33 cellular contexts compared by ENCODE assay signal in genomic region chr11:2355000-2355644, GRCh38. TPM values are rescaled to one million over a fixed set of nuclear protein-coding genes. Genes with fewer than 3 reads are reported as not detected.
DNase-seq lines count a peak whose midpoint lies in the region; ATAC-seq, FAIRE-seq and TF ChIP-seq lines count a peak whose summit lies in the region.
"Had no signal": no experiment of that assay in that cellular context is flagged by ENCODE, and none has a peak within 500 bp of the region (broad histone marks: within the 10 kb centered on the region; RNA-seq: fewer than 3 reads in every experiment).

No MANE protein-coding gene starts in this region.

- TF ChIP-seq RAD21 in A549 (conservative IDR thresholded peaks at IDR 0.05 in 1 of 2, IDR thresholded peaks at IDR 0.05 in 1 of 2) = no peak

- no peaks in the 10 kb centered on the region for H3K4me1 Mint-ChIP-seq in activated CD4-positive, alpha-beta memory T cell treated with anti-CD3 and anti-CD28 coated beads, Interleukin-2, amount 10 ng/mL, durations not matched to agents 7 days and 5 days
- H3K4me1 Mint-ChIP-seq: activated CD4-positive, alpha-beta T cell treated with anti-CD3 and anti-CD28 coated beads, Interleukin-2, amount 10 ng/mL, durations not matched to agents 24 days and 14 days; activated T-helper 17 cell treated with anti-CD3 and anti-CD28 coated beads, Interleukin-2, amount 50 U/mL, for 72 hours; immature natural killer cell had no signal

- DNase-seq in A549 (ENCODE audit: low read depth in 1 of 2, low spot score in 1 of 2) (no peak), HT1080 (ENCODE audit: low read depth) (peak; percentile 62), brain microvascular endothelial cell (peak; percentile 16), iris pigment epithelial cell (ENCODE audit: low read depth) (peak; percentile 67), COR-L47 (lab: John Stamatoyannopoulos, UW) (no peak), NCI-H1436 (lab: John Stamatoyannopoulos, UW) (no peak)
- no peak for DNase-seq in activated CD4-positive, alpha-beta memory T cell treated with anti-CD3 and anti-CD28 coated beads, Interleukin-2, amount 10 ng/mL, durations not matched to agents 7 days and 5 days
- DNase-seq: activated CD4-positive, alpha-beta T cell treated with anti-CD3 and anti-CD28 coated beads, Interleukin-2, amount 10 ng/mL, durations not matched to agents 24 days and 14 days; cerebellar nuclear complex; foreskin melanocyte; immature natural killer cell; MM.1S; naive B cell; NCI-H146; NCI-H524 treated with DMSO at 0.1 percent for 48 hours; occipital lobe; RPMI8226; SK-N-SH; stimulated activated CD4-positive, alpha-beta T cell treated with anti-CD3 and anti-CD28 coated beads, Interleukin-2, amount 100 ng/mL, for 24 hours; substantia nigra; T-helper 2 cell had no signal

- H3K27me3 Mint-ChIP-seq in activated CD4-positive, alpha-beta memory T cell treated with anti-CD3 and anti-CD28 coated beads, Interleukin-2, amount 10 ng/mL, durations not matched to agents 7 days and 5 days = peaks cover 4% of the 10 kb centered on the region
- H3K27me3 Mint-ChIP-seq: activated CD4-positive, alpha-beta T cell treated with anti-CD3 and anti-CD28 coated beads, Interleukin-2, amount 10 ng/mL, durations not matched to agents 24 days and 14 days; activated T-helper 17 cell treated with anti-CD3 and anti-CD28 coated beads, Interleukin-2, amount 50 U/mL, for 72 hours; naive B cell had no signal

- 0 out of 3 replicates have a peak overlapping the region, but pooled peaks have one; percentile 2 for H3K4me2 ChIP-seq in A549
- H3K4me2 ChIP-seq: BLaER1 treated with 17β-estradiol and CSF1 and Interleukin-3, amounts not matched to agents 10 nM and 100 nM; hepatocyte; SK-N-SH; smooth muscle cell had no signal

- no peaks in the 10 kb centered on the region for H3K36me3 Mint-ChIP-seq in activated CD4-positive, alpha-beta memory T cell treated with anti-CD3 and anti-CD28 coated beads, Interleukin-2, amount 10 ng/mL, durations not matched to agents 7 days and 5 days (ENCODE audit: low read depth)
- H3K36me3 Mint-ChIP-seq: activated naive CD4-positive, alpha-beta T cell treated with anti-CD3 and anti-CD28 coated beads, Interleukin-2, amount 50 U/mL, for 72 hours; immature natural killer cell; naive B cell had no signal

- no peaks in the 10 kb centered on the region for H3K36me3 ChIP-seq in brain microvascular endothelial cell (replicated peaks)
- H3K36me3 ChIP-seq: ascending aorta; BLaER1 treated with 17β-estradiol and CSF1 and Interleukin-3, amounts not matched to agents 10 nM and 100 nM; upper lobe of right lung had no signal

- no peak overlapping the region for H3K27ac Mint-ChIP-seq in activated CD4-positive, alpha-beta memory T cell treated with anti-CD3 and anti-CD28 coated beads, Interleukin-2, amount 10 ng/mL, durations not matched to agents 7 days and 5 days
- H3K27ac Mint-ChIP-seq: activated CD4-positive, alpha-beta T cell treated with anti-CD3 and anti-CD28 coated beads, Interleukin-2, amount 10 ng/mL, durations not matched to agents 24 days and 14 days; activated T-helper 17 cell treated with anti-CD3 and anti-CD28 coated beads, Interleukin-2, amount 50 U/mL, for 72 hours; immature natural killer cell had no signal

- H3K27ac ChIP-seq in A549 (no peak overlapping the region), brain microvascular endothelial cell (no peak overlapping the region)
- H3K27ac ChIP-seq: ascending aorta; BLaER1 treated with 17β-estradiol and CSF1 and Interleukin-3, amounts not matched to agents 10 nM and 100 nM; hepatocyte; upper lobe of right lung; VCaP had no signal

- FAIRE-seq in A549 (lab: Jason Lieb, UNC) = no peak
- FAIRE-seq: D721Med, K562 had no signal

- no peak for TF ChIP-seq POLR2A in A549 (IDR thresholded peaks at IDR 0.05; ENCODE audit: low read length)

- POLR2A ChIA-PET in A549 (lab: Yijun Ruan, JAX) = interaction anchor here (1.2 kb wide), 1 partner anchor 22 kb away, joined by 5 read pairs; the partner anchor contains the start of gene CD81
- POLR2A ChIA-PET in activated CD4-positive, alpha-beta memory T cell treated with anti-CD3 and anti-CD28 coated beads, Interleukin-2, amount 10 ng/mL, durations not matched to agents 7 days and 5 days (lab: Charles Lee) = interaction anchor here (1.4 kb wide), 1 partner anchor 23 kb away, joined by 4 read pairs; no protein-coding TSS in a partner anchor

- H3K27me3 ChIP-seq in brain microvascular endothelial cell (replicated peaks) = no peaks in the 10 kb centered on the region
- H3K27me3 ChIP-seq: ascending aorta; BLaER1 treated with 17β-estradiol and CSF1 and Interleukin-3, amounts not matched to agents 10 nM and 100 nM; hepatocyte; upper lobe of right lung had no signal

- H3K4me3 ChIP-seq in A549 (no peak overlapping the region), brain microvascular endothelial cell (ENCODE audit: low read depth, low read length) (no peak overlapping the region)
- H3K4me3 ChIP-seq: ascending aorta; BLaER1 treated with 17β-estradiol and CSF1 and Interleukin-3, amounts not matched to agents 10 nM and 100 nM; hepatocyte; K562; smooth muscle cell; upper lobe of right lung had no signal

- no peak for TF ChIP-seq EP300 in A549 (IDR thresholded peaks at IDR 0.05)

- H3K4me3 Mint-ChIP-seq in activated CD4-positive, alpha-beta memory T cell treated with anti-CD3 and anti-CD28 coated beads, Interleukin-2, amount 10 ng/mL, durations not matched to agents 7 days and 5 days = no peak overlapping the region
- H3K4me3 Mint-ChIP-seq: activated CD4-positive, alpha-beta T cell treated with anti-CD3 and anti-CD28 coated beads, Interleukin-2, amount 10 ng/mL, durations not matched to agents 24 days and 14 days; activated T-helper 17 cell treated with anti-CD3 and anti-CD28 coated beads, Interleukin-2, amount 50 U/mL, for 72 hours; immature natural killer cell; naive B cell had no signal

- WGBS in A549 (ENCODE audit: missing lambda C conversion rate) = 31% methylated on average over 7 of the region's 7 CpGs

- no peaks in the 10 kb centered on the region for H3K4me1 ChIP-seq in A549
- H3K4me1 ChIP-seq: ascending aorta, upper lobe of right lung had no signal

- TF ChIP-seq CTCF in A549 (IDR thresholded peaks at IDR 0.05) = no peak
- TF ChIP-seq CTCF in brain microvascular endothelial cell (IDR thresholded peaks at IDR 0.05; ENCODE audit: low read depth, low read length, missing control alignments) = no peak

- no peaks in the 10 kb centered on the region for H3K9me3 Mint-ChIP-seq in activated CD4-positive, alpha-beta memory T cell treated with anti-CD3 and anti-CD28 coated beads, Interleukin-2, amount 10 ng/mL, durations not matched to agents 7 days and 5 days
- H3K9me3 Mint-ChIP-seq: activated CD4-positive, alpha-beta T cell treated with anti-CD3 and anti-CD28 coated beads, Interleukin-2, amount 10 ng/mL, durations not matched to agents 24 days and 14 days; activated T-helper 17 cell treated with anti-CD3 and anti-CD28 coated beads, Interleukin-2, amount 50 U/mL, for 72 hours; immature natural killer cell had no signal

- H3K9me3 ChIP-seq in A549 = no peaks in the 10 kb centered on the region
- H3K9me3 ChIP-seq: ascending aorta, SK-N-SH, upper lobe of right lung had no signal

- ATAC-seq in A549 (no peak), HG03439 (IDR thresholded peaks at IDR 0.05; ENCODE audit: unreplicated experiment) (no peak)
- ATAC-seq: activated naive CD4-positive, alpha-beta T cell treated with anti-CD3 and anti-CD28 coated beads, Interleukin-2, amount 50 U/mL, for 72 hours; activated T-helper 17 cell treated with anti-CD3 and anti-CD28 coated beads, Interleukin-2, amount 50 U/mL, for 72 hours; K562; left lobe of liver; upper lobe of right lung had no signal

- CTCF ChIA-PET in A549 (lab: Yijun Ruan, JAX) = interaction anchor here (1.8 to 2.2 kb wide), 2 partner anchors 50 to 65 kb away, joined by 4 to 7 read pairs; no protein-coding TSS in a partner anchor
- CTCF ChIA-PET in activated CD4-positive, alpha-beta memory T cell treated with anti-CD3 and anti-CD28 coated beads, Interleukin-2, amount 10 ng/mL, durations not matched to agents 7 days and 5 days (lab: Charles Lee) = no interaction called here

- in situ Hi-C loops in brain microvascular endothelial cell (cut with HindIII; ENCODE audit: low pct_ligation_motif_present, low sequenced_read_pairs) = no loop called here

RNA-seq across cellular contexts. Expression of gene CD81, which starts 22.0 kb away (rescaled TPM):
- 125 and 160 TPM in 2 replicates for polyA plus RNA-seq in A549 (2011; rRNA removed)
- 315 and 426 TPM in 2 replicates for polyA plus RNA-seq in A549 (2012; cell fraction: cytosol; rRNA removed)
- 579 and 616 TPM in 2 replicates for polyA plus RNA-seq in A549 (2012; cell fraction: nucleus; rRNA removed)
- 247 to 256 TPM (median 251 TPM) in 3 replicates for polyA plus RNA-seq in A549 (2017; fragmentation: RNase III; extraction: RNeasy Plus Mini Kit Qiagen cat#74134 plus additional on column Dnase treatment)
- 300 and 345 TPM in 2 replicates for polyA minus RNA-seq in A549 (2011; rRNA and poly(A)+ RNA removed)
- total RNA-seq in HT1080 (2014; rRNA removed; shearing (Covaris generic)) = 108 and 171 TPM in 2 replicates
- 340 and 369 TPM in 2 replicates for polyA plus RNA-seq in HT1080 (2015; cell fraction: cytosol; rRNA removed)
- polyA plus RNA-seq in HT1080 (2015; cell fraction: nucleus; rRNA removed) = 249 and 259 TPM in 2 replicates
- 100 to 1,000 TPM; 192 TPM for total RNA-seq in activated CD4-positive, alpha-beta memory T cell treated with anti-CD3 and anti-CD28 coated beads, Interleukin-2, amount 10 ng/mL, durations not matched to agents 7 days and 5 days

RNA-seq across cellular contexts. Expression of gene TSSC4, which starts 45.4 kb away (rescaled TPM):
- polyA plus RNA-seq in A549 (2011; rRNA removed) (21.8 and 22.2 TPM in 2 replicates), A549 (2017; fragmentation: RNase III; extraction: RNeasy Plus Mini Kit Qiagen cat#74134 plus additional on column Dnase treatment) (45.1 to 45.8 TPM (median 45.5 TPM) in 3 replicates)
- polyA plus RNA-seq in A549 (2012; cell fraction: cytosol; rRNA removed) = 52.7 and 64.5 TPM in 2 replicates
- polyA plus RNA-seq in A549 (2012; cell fraction: nucleus; rRNA removed) = 72.1 and 98.1 TPM in 2 replicates
- polyA minus RNA-seq in A549 (2011; rRNA and poly(A)+ RNA removed) = 19.4 and 28.2 TPM in 2 replicates
- 87.6 and 88.7 TPM in 2 replicates for total RNA-seq in HT1080 (2014; rRNA removed; shearing (Covaris generic))
- polyA plus RNA-seq in HT1080 (2015; cell fraction: cytosol; rRNA removed) = 36.2 and 44.6 TPM in 2 replicates
- polyA plus RNA-seq in HT1080 (2015; cell fraction: nucleus; rRNA removed) = 39.3 and 48.4 TPM in 2 replicates
- total RNA-seq in activated CD4-positive, alpha-beta memory T cell treated with anti-CD3 and anti-CD28 coated beads, Interleukin-2, amount 10 ng/mL, durations not matched to agents 7 days and 5 days = 10 to 100 TPM; 46.4 to 46.5 TPM

RNA-seq across cellular contexts. Expression of gene TSPAN32, which starts 53.3 kb away (rescaled TPM):
- not detected in 2 replicates for polyA plus RNA-seq in A549 (2011; rRNA removed)
- not detected in 2 replicates for polyA plus RNA-seq in A549 (2012; cell fraction: cytosol; rRNA removed)
- not detected in 2 replicates for polyA plus RNA-seq in A549 (2012; cell fraction: nucleus; rRNA removed)
- polyA plus RNA-seq in A549 (2017; fragmentation: RNase III; extraction: RNeasy Plus Mini Kit Qiagen cat#74134 plus additional on column Dnase treatment) = not detected in 3 replicates
- not detected in 2 replicates for polyA minus RNA-seq in A549 (2011; rRNA and poly(A)+ RNA removed)
- 0.05 and 0.30 TPM in 2 replicates for total RNA-seq in HT1080 (2014; rRNA removed; shearing (Covaris generic))
- 0.07 and 0.36 TPM in 2 replicates for polyA plus RNA-seq in HT1080 (2015; cell fraction: cytosol; rRNA removed)
- polyA plus RNA-seq in HT1080 (2015; cell fraction: nucleus; rRNA removed) = 2.6 and 7.2 TPM in 2 replicates
- 10 to 100 TPM; 48.0 to 50.1 TPM for total RNA-seq in activated CD4-positive, alpha-beta memory T cell treated with anti-CD3 and anti-CD28 coated beads, Interleukin-2, amount 10 ng/mL, durations not matched to agents 7 days and 5 days
- total RNA-seq: occipital lobe, smooth muscle cell had no signal
- polyA plus RNA-seq: smooth muscle cell had no signal

RNA-seq across cellular contexts. Expression of gene C11orf21, which starts 53.4 kb away (rescaled TPM):
- polyA plus RNA-seq in A549 (2011; rRNA removed) (not detected in 2 replicates), A549 (2017; fragmentation: RNase III; extraction: RNeasy Plus Mini Kit Qiagen cat#74134 plus additional on column Dnase treatment) (not detected in 3 replicates)
- polyA plus RNA-seq in A549 (2012; cell fraction: cytosol; rRNA removed) = not detected in 2 replicates
- not detected in 2 replicates for polyA plus RNA-seq in A549 (2012; cell fraction: nucleus; rRNA removed)
- not detected in 2 replicates for polyA minus RNA-seq in A549 (2011; rRNA and poly(A)+ RNA removed)
- total RNA-seq in HT1080 (2014; rRNA removed; shearing (Covaris generic)) = 0.34 TPM in 1 of 2 replicates, not detected in the other
- 0.12 and 0.26 TPM in 2 replicates for polyA plus RNA-seq in HT1080 (2015; cell fraction: cytosol; rRNA removed)
- 1.0 and 1.3 TPM in 2 replicates for polyA plus RNA-seq in HT1080 (2015; cell fraction: nucleus; rRNA removed)
- total RNA-seq in activated CD4-positive, alpha-beta memory T cell treated with anti-CD3 and anti-CD28 coated beads, Interleukin-2, amount 10 ng/mL, durations not matched to agents 7 days and 5 days = 10 to 100 TPM; 66.0 to 68.3 TPM
- total RNA-seq: ascending aorta, smooth muscle cell had no signal
- polyA plus RNA-seq: smooth muscle cell had no signal

Comparison
In these comparisons a context has a peak if more than half of its experiments do, and no peak if none do; other contexts are left out.
1. DNase-seq: peak in HT1080 (single experiment), brain microvascular endothelial cell (single experiment) and iris pigment epithelial cell (single experiment); none in A549 (0 of 2), COR-L47 (single experiment), NCI-H1436 (single experiment) and activated CD4-positive, alpha-beta memory T cell treated with anti-CD3 and anti-CD28 coated beads, Interleukin-2, amount 10 ng/mL, durations not matched to agents 7 days and 5 days (single experiment).
2. RNA of gene TSPAN32, which starts 53.3 kb away (total RNA-seq): 48.0 to 50.1 TPM in activated CD4-positive, alpha-beta memory T cell treated with anti-CD3 and anti-CD28 coated beads, Interleukin-2, amount 10 ng/mL, durations not matched to agents 7 days and 5 days; 0.05 to 0.30 TPM in HT1080; every median in the first group is over 10 times any median in the second.